In genomic region chr14:45705954-45706353, GRCh38 we compare ENCODE assay signal across 18 cellular contexts.
DNase-seq lines count a peak whose midpoint lies in the region; ATAC-seq, FAIRE-seq and TF ChIP-seq lines count a peak whose summit lies in the region.
"Had no signal": no experiment of that assay in that cellular context is flagged by ENCODE, and none has a peak within 500 bp of the region (broad histone marks: within the 10 kb centered on the region; RNA-seq: fewer than 3 reads in every experiment).

No MANE protein-coding gene starts in this region.

- no peaks in the 10 kb centered on the region for H3K79me2 ChIP-seq in PC-3 (ENCODE audit: low read length)

- no peaks in the 10 kb centered on the region for H4K20me1 ChIP-seq in PC-3 (ENCODE audit: low read length)

- ATAC-seq in PC-3 (peak; percentile 91), left lung (peak; percentile 91), gastroesophageal sphincter (no peak)

- no peaks in the 10 kb centered on the region for H3F3A ChIP-seq in PC-3 (ENCODE audit: low read length, unreplicated experiment)

- no peak overlapping the region for H3K9ac ChIP-seq in PC-3 (ENCODE audit: low read length)

- intact Hi-C loops in PC-3 (cut with micrococcal nuclease) = loop anchor here (1.0 kb wide), 1 partner anchor 26 kb away; no protein-coding TSS in a partner anchor
- intact Hi-C loops in left lung (cut with DNase I) = no loop called here

- no TSS peak for BruUV-seq in PC-3 (replicated peaks; lab: Mats Ljungman, UMichigan)

- H3K27me3 ChIP-seq in PC-3 (ENCODE audit: low read length) = peaks cover 42% of the 10 kb centered on the region
- no peaks in the 10 kb centered on the region for H3K27me3 ChIP-seq in left lung
- no peaks in the 10 kb centered on the region for H3K27me3 ChIP-seq in gastroesophageal sphincter

- no peaks in the 10 kb centered on the region for H3K36me3 Mint-ChIP-seq in HFFc6 (ENCODE audit: low read depth)

- 49 to 56% methylated on average over 4 of the region's 4 CpGs for WGBS in gastroesophageal sphincter (ENCODE audit: low coverage in 1 of 2), 2 donors

- POLR2A ChIA-PET in PC-3 (lab: Charles Lee; ENCODE audit: unreplicated experiment) = no interaction called here

- H3K4me1 Mint-ChIP-seq in HFFc6 (ENCODE audit: low read depth) = no peaks in the 10 kb centered on the region
- H3K4me1 Mint-ChIP-seq: B cell had no signal

- H3K9me3 ChIP-seq in PC-3 (ENCODE audit: low read length) (no peaks in the 10 kb centered on the region), left lung (no peaks in the 10 kb centered on the region), gastroesophageal sphincter (no peaks in the 10 kb centered on the region)

- H3K4me3 ChIP-seq in PC-3 (ENCODE audit: low read length) = no peak overlapping the region
- H3K4me3 ChIP-seq in left lung = no peak overlapping the region
- no peak overlapping the region for H3K4me3 ChIP-seq in gastroesophageal sphincter

- no peak overlapping the region for H3K27ac Mint-ChIP-seq in HFFc6
- H3K27ac Mint-ChIP-seq: B cell; CD4-positive, alpha-beta T cell had no signal

- CTCF ChIA-PET in PC-3 (lab: Charles Lee) = no interaction called here

- H3K9me2 ChIP-seq in PC-3 (replicated peaks; ENCODE audit: low read length) = no peaks in the 10 kb centered on the region

- no peaks in the 10 kb centered on the region for H3K9me3 Mint-ChIP-seq in HFFc6
- H3K9me3 Mint-ChIP-seq: CD4-positive, alpha-beta T cell had no signal

- H3K27ac ChIP-seq in PC-3 (ENCODE audit: low read length) (no peak overlapping the region), left lung (peak overlapping the region in 1 of 2 donors; percentile 15), gastroesophageal sphincter (no peak overlapping the region)
- H3K27ac ChIP-seq: HL-60 had no signal

- no peak overlapping the region for H3K4me2 ChIP-seq in PC-3 (ENCODE audit: low read length)

- no peak for TF ChIP-seq EP300 in gastroesophageal sphincter (IDR thresholded peaks at IDR 0.05)

- H3K4me1 ChIP-seq in PC-3 (ENCODE audit: insufficient read depth, low read length) = 0 out of 2 replicates have a peak, but pooled peaks cover 3% of the 10 kb centered on the region
- no peaks in the 10 kb centered on the region for H3K4me1 ChIP-seq in left lung
- H3K4me1 ChIP-seq in gastroesophageal sphincter = peaks cover 0 to 7% (median 0%) of the 10 kb centered on the region in 3 donors

- no peak for FAIRE-seq in GM12892 (lab: Jason Lieb, UNC)

- TF ChIP-seq CTCF in PC-3 (conservative IDR thresholded peaks at IDR 0.05; ENCODE audit: low read depth, low read length) = no peak
- no peak for TF ChIP-seq CTCF in left lung (IDR thresholded peaks at IDR 0.05)
- no peak for TF ChIP-seq CTCF in gastroesophageal sphincter (IDR thresholded peaks at IDR 0.05)
- TF ChIP-seq CTCF in HFFc6 (IDR thresholded peaks at IDR 0.05) = no peak

- 0 out of 2 replicates have a peak overlapping the region, but pooled peaks have one; percentile 23 for H2AFZ ChIP-seq in PC-3 (ENCODE audit: low read length)

- H3K36me3 ChIP-seq in PC-3 (ENCODE audit: low read depth, low read length) (no peaks in the 10 kb centered on the region), left lung (no peaks in the 10 kb centered on the region), gastroesophageal sphincter (no peaks in the 10 kb centered on the region)

- no peak for TF ChIP-seq POLR2A in gastroesophageal sphincter (IDR thresholded peaks at IDR 0.05)
- no peak for TF ChIP-seq POLR2A in GM12892 (IDR thresholded peaks at IDR 0.05; ENCODE audit: low read depth, low read length)

- DNase-seq in DMS53 (lab: John Stamatoyannopoulos, UW) (peak; percentile 4), DMS53 treated with DMSO at 0.1 percent for 48 hours (lab: John Stamatoyannopoulos, UW; ENCODE audit: unreplicated experiment) (no peak), H4 (ENCODE audit: low spot score) (peak; percentile 4), PC-3 (no peak), left lung (no peak), HFFc6 (no peak), GM12892 (ENCODE audit: insufficient read length) (no peak)
- DNase-seq: 8988T; ACHN; C1 segment of cervical spinal cord; Calu3; CD4-positive, alpha-beta T cell; DMS 273 treated with DMSO at 0.1 percent for 48 hours; GF-D8; H7 had no signal

- no peak overlapping the region for H3K4me3 Mint-ChIP-seq in HFFc6
- H3K4me3 Mint-ChIP-seq: B cell; CD4-positive, alpha-beta T cell had no signal

- no peaks in the 10 kb centered on the region; the same call in 1 of the 2 replicates for H3K27me3 Mint-ChIP-seq in HFFc6 (ENCODE audit: insufficient read depth)
- H3K27me3 Mint-ChIP-seq: B cell; CD4-positive, alpha-beta T cell had no signal

Comparison
In these comparisons a context has a peak if more than half of its experiments do, and no peak if none do; other contexts are left out.
1. DNase-seq: peak in DMS53 (single experiment) and H4 (single experiment); none in DMS53 treated with DMSO at 0.1 percent for 48 hours (single experiment), PC-3 (single experiment), left lung (0 of 2), HFFc6 (single experiment) and GM12892 (single experiment).